14 cellular contexts compared by ENCODE assay signal in genomic region chr19:44839272-44839671, GRCh38. TPM values are rescaled to one million over a fixed set of nuclear protein-coding genes. Genes with fewer than 3 reads are reported as not detected.
A peak's percentile ranks its signal among the peaks of the same experiment; 100 is the strongest.
DNase-seq lines count a peak whose midpoint lies in the region; TF ChIP-seq lines count a peak whose summit lies in the region.
"Had no signal": no experiment of that assay in that cellular context is flagged by ENCODE, and none has a peak within 500 bp of the region (broad histone marks: within the 10 kb centered on the region; RNA-seq: fewer than 3 reads in every experiment).

No MANE protein-coding gene starts in this region.

- no peak for TF ChIP-seq CTCF in endodermal cell (conservative IDR thresholded peaks at IDR 0.05)

- no peak overlapping the region for H4K8ac ChIP-seq in mesendoderm (ENCODE audit: low read depth, low read length)

- no peak overlapping the region for H3K4me3 Mint-ChIP-seq in endodermal cell
- H3K4me3 Mint-ChIP-seq: CD4-positive, alpha-beta memory T cell; IgD-negative memory B cell had no signal

- H3K56ac ChIP-seq in mesendoderm (ENCODE audit: low read length), result no peak overlapping the region

- no peaks in the 10 kb centered on the region for H3K79me2 ChIP-seq in mesendoderm (ENCODE audit: control insufficient read depth, insufficient read depth, low read length)

- H3K79me1 ChIP-seq in mesendoderm (ENCODE audit: low read length), result no peaks in the 10 kb centered on the region

- intact Hi-C loops in posterior cingulate gyrus (cut with DNase I), result no loop called here

- no peak overlapping the region for H3K23ac ChIP-seq in mesendoderm (ENCODE audit: low read length)

- H3K27me3 Mint-ChIP-seq in endodermal cell (ENCODE audit: insufficient read depth), result peaks cover 20% of the 10 kb centered on the region

- no peaks in the 10 kb centered on the region for H3K36me3 ChIP-seq in H7 (replicated peaks; ENCODE audit: control insufficient read depth, insufficient read depth, low read length)
- no peaks in the 10 kb centered on the region for H3K36me3 ChIP-seq in endodermal cell (ENCODE audit: control insufficient read depth, insufficient read depth, low read length)
- H3K36me3 ChIP-seq in mesendoderm (ENCODE audit: control insufficient read depth, insufficient read depth, low read length), result no peaks in the 10 kb centered on the region
- H3K36me3 ChIP-seq: BE2C had no signal

- no peak overlapping the region for H3K4me2 ChIP-seq in mesendoderm (ENCODE audit: low read length)
- H3K4me2 ChIP-seq: A549 had no signal

- no peak overlapping the region for H4K5ac ChIP-seq in mesendoderm (ENCODE audit: low read length)

- H3K9ac ChIP-seq in endodermal cell (ENCODE audit: extremely low read depth, low read length, poor library complexity, severe bottlenecking) (no peak overlapping the region), mesendoderm (ENCODE audit: low read length) (no peak overlapping the region)

- H3K4me1 ChIP-seq in endodermal cell (ENCODE audit: control insufficient read depth, insufficient read depth, low read length), result no peaks in the 10 kb centered on the region
- H3K4me1 ChIP-seq in mesendoderm (ENCODE audit: control insufficient read depth, low read depth, low read length), result no peaks in the 10 kb centered on the region
- H3K4me1 ChIP-seq: BE2C had no signal

- DNase-seq in H7, result peak; percentile 76
- peak; percentile 92 to 96 for DNase-seq in NCI-H526 (lab: John Stamatoyannopoulos, UW)
- DNase-seq in endodermal cell, result peak; percentile 62
- DNase-seq in mesendoderm, result peak; percentile 59
- no peak for DNase-seq in posterior cingulate gyrus
- no peak for DNase-seq in epidermal melanocyte (ENCODE audit: insufficient read length, low spot score)
- DNase-seq in activated naive CD4-positive, alpha-beta T cell treated with Interleukin-2 at 50 U/mL for 16 hours, result no peak
- DNase-seq in KG1 (lab: John Stamatoyannopoulos, UW), result no peak
- DNase-seq: BE2C; CD4-positive, alpha-beta memory T cell; DMS79 had no signal

- H3K27me3 ChIP-seq in H7 (ENCODE audit: control insufficient read depth, insufficient read depth, low read length) (no peaks in the 10 kb centered on the region; the same call in 1 of the 2 replicates), endodermal cell (ENCODE audit: control insufficient read depth, insufficient read depth, low read length, poor library complexity, severe bottlenecking) (no peaks in the 10 kb centered on the region), mesendoderm (ENCODE audit: insufficient read depth, low read length, poor library complexity) (no peaks in the 10 kb centered on the region)

- H3K9me3 ChIP-seq in endodermal cell (ENCODE audit: control insufficient read depth, low read length), result no peaks in the 10 kb centered on the region
- H3K9me3 ChIP-seq: A549, BE2C had no signal

- H3K4ac ChIP-seq in mesendoderm (ENCODE audit: low read depth, low read length), result no peak overlapping the region

- H3K36me3 Mint-ChIP-seq in endodermal cell (ENCODE audit: low read depth), result no peaks in the 10 kb centered on the region
- H3K36me3 Mint-ChIP-seq: CD4-positive, alpha-beta memory T cell; IgD-negative memory B cell had no signal

- H3K18ac ChIP-seq in mesendoderm (ENCODE audit: low read length), result no peak overlapping the region

- no peak overlapping the region for H2AK5ac ChIP-seq in mesendoderm (ENCODE audit: low read length)

- no peak overlapping the region for H2BK5ac ChIP-seq in mesendoderm (ENCODE audit: low read length)

- no peak overlapping the region for H3K4me3 ChIP-seq in H7 (ENCODE audit: insufficient read depth, low read depth, low read length)
- no peak overlapping the region for H3K4me3 ChIP-seq in endodermal cell (ENCODE audit: low read length)
- no peak overlapping the region for H3K4me3 ChIP-seq in mesendoderm (ENCODE audit: low read length)
- H3K4me3 ChIP-seq: A549 had no signal

- H3K4me1 Mint-ChIP-seq in endodermal cell, result no peaks in the 10 kb centered on the region
- H3K4me1 Mint-ChIP-seq: IgD-negative memory B cell had no signal

- WGBS in endodermal cell (ENCODE audit: insufficient coverage in 1 of 2, insufficient read length in 1 of 2), 2 experiments, result 67 to 71% methylated on average over 1 of the region's 1 CpG
- WGBS in mesendoderm (ENCODE audit: extremely low coverage, insufficient coverage, low lambda C conversion rate), result no CpG with 5 or more reads among the region's 1 CpG

- H2BK15ac ChIP-seq in mesendoderm (replicated peaks; ENCODE audit: low read depth), result no peak overlapping the region

- no peak overlapping the region for H3K27ac Mint-ChIP-seq in endodermal cell
- H3K27ac Mint-ChIP-seq: CD4-positive, alpha-beta memory T cell; IgD-negative memory B cell had no signal

- no peak overlapping the region for H2BK120ac ChIP-seq in mesendoderm (ENCODE audit: low read depth, low read length)

- H3K9me3 Mint-ChIP-seq in endodermal cell, result no peaks in the 10 kb centered on the region
- H3K9me3 Mint-ChIP-seq: IgD-negative memory B cell had no signal

- no peak overlapping the region for H3K27ac ChIP-seq in endodermal cell (ENCODE audit: low read depth, low read length)
- no peak overlapping the region for H3K27ac ChIP-seq in mesendoderm (ENCODE audit: low read depth, low read length)
- H3K27ac ChIP-seq: A549, C4-2B had no signal

RNA-seq across cellular contexts. Expression of gene NECTIN2, which starts 6.8 kb away (rescaled TPM):
- 152 and 207 TPM in 2 replicates for total RNA-seq in H7 (2014; rRNA removed; shearing (Covaris generic))
- 100 to 1,000 TPM; 248 to 260 TPM for total RNA-seq in endodermal cell
- polyA plus RNA-seq in endodermal cell (2013, experiment 1 of 2), result 120 TPM
- polyA plus RNA-seq in endodermal cell (2013, experiment 2 of 2), result 121 TPM
- 190 TPM for polyA plus RNA-seq in mesendoderm (2013, experiment 1 of 2)
- 188 TPM for polyA plus RNA-seq in mesendoderm (2013, experiment 2 of 2)
- polyA plus RNA-seq: IgD-negative memory B cell had no signal

RNA-seq across cellular contexts. Expression of gene BCAM, which starts 30.4 kb away (rescaled TPM):
- total RNA-seq in H7 (2014; rRNA removed; shearing (Covaris generic)), result 23.9 and 24.2 TPM in 2 replicates
- 10 to 100 TPM; 62.9 to 64.0 TPM for total RNA-seq in endodermal cell
- polyA plus RNA-seq in endodermal cell (2013, experiment 1 of 2), result 30.6 TPM
- 22.0 TPM for polyA plus RNA-seq in endodermal cell (2013, experiment 2 of 2)
- 36.8 TPM for polyA plus RNA-seq in mesendoderm (2013, experiment 1 of 2)
- polyA plus RNA-seq in mesendoderm (2013, experiment 2 of 2), result 35.8 TPM
- total RNA-seq: CD4-positive, alpha-beta memory T cell had no signal
- polyA plus RNA-seq: CD4-positive, alpha-beta memory T cell; IgD-negative memory B cell had no signal

RNA-seq across cellular contexts. Expression of gene TOMM40, which starts 51.8 kb away (rescaled TPM):
- 160 and 204 TPM in 2 replicates for total RNA-seq in H7 (2014; rRNA removed; shearing (Covaris generic))
- total RNA-seq in endodermal cell, result 10 to 100 TPM; 88.1 to 93.8 TPM
- 55.4 TPM for polyA plus RNA-seq in endodermal cell (2013, experiment 1 of 2)
- polyA plus RNA-seq in endodermal cell (2013, experiment 2 of 2), result 48.9 TPM
- 167 TPM for polyA plus RNA-seq in mesendoderm (2013, experiment 1 of 2)
- 165 TPM for polyA plus RNA-seq in mesendoderm (2013, experiment 2 of 2)

Comparison
In these comparisons a context has a peak if more than half of its experiments do, and no peak if none do; other contexts are left out.
1. DNase-seq: peak in H7 (single experiment), NCI-H526 (2 of 2), endodermal cell (single experiment) and mesendoderm (single experiment); none in posterior cingulate gyrus (0 of 10), epidermal melanocyte (single experiment), activated naive CD4-positive, alpha-beta T cell treated with Interleukin-2 at 50 U/mL for 16 hours (single experiment) and KG1 (single experiment).